In genomic region chr13:111485491-111486250, GRCh38 we compare ENCODE assay signal across 21 cellular contexts.
"Had no signal": no experiment of that assay in that cellular context is flagged by ENCODE, and none has a peak within 500 bp of the region (broad histone marks: within the 10 kb centered on the region; RNA-seq: fewer than 3 reads in every experiment).

No MANE protein-coding gene starts in this region.

- H3K36me3 ChIP-seq: adrenal gland, ascending aorta, brain microvascular endothelial cell, ovary, right lobe of liver had no signal

- H3K4me3 ChIP-seq: adrenal gland, ascending aorta, hepatocyte, ovary, right lobe of liver had no signal

- ATAC-seq: foreskin keratinocyte; left ventricle myocardium superior; natural killer cell; right lobe of liver; stimulated activated memory B cell treated with anti-CD40 and anti-IgM and Interleukin-4, amounts not matched to agents 10 μg/mL and 1 μg/mL and 100 μg/mL, for 72 hours; WTC11 had no signal

- H3K27me3 ChIP-seq: adrenal gland, ascending aorta, brain microvascular endothelial cell, foreskin keratinocyte, hepatocyte, ovary, right lobe of liver had no signal

- DNase-seq: activated gamma-delta T cell treated with Interleukin-2 at 50 U/mL for 16 hours; activated T-cell treated with anti-CD3 and anti-CD28 coated beads for 4 hours; brain microvascular endothelial cell; effector memory CD4-positive, alpha-beta T cell; foreskin keratinocyte; immature natural killer cell; left ventricle myocardium superior; mammary epithelial cell; midbrain; natural killer cell; ovary; small intestine; stimulated activated CD4-positive, alpha-beta T cell treated with anti-CD3 and anti-CD28 coated beads, Interleukin-2, amount 100 ng/mL, for 24 hours; T-helper 1 cell; trophoblast cell had no signal

- H3K4me1 ChIP-seq: adrenal gland, ascending aorta, foreskin keratinocyte, right lobe of liver had no signal

- H3K27ac ChIP-seq: adrenal gland, ascending aorta, brain microvascular endothelial cell, foreskin keratinocyte, hepatocyte, ovary, right lobe of liver had no signal
